ENCODE assay signal across 8 cellular contexts in genomic region chr1:39214998-39215873, GRCh38. TPM values are rescaled to one million over a fixed set of nuclear protein-coding genes. Genes with fewer than 3 reads are reported as not detected.
DNase-seq lines count a peak whose midpoint lies in the region; ATAC-seq, FAIRE-seq and TF ChIP-seq lines count a peak whose summit lies in the region.

No MANE protein-coding gene starts in this region.

- FAIRE-seq in kidney (lab: Jason Lieb, UNC) = no peak

- H4K20me1 ChIP-seq in DND-41 (ENCODE audit: insufficient read depth, low read length) (peaks cover 9% of the 10 kb centered on the region; the same call in 1 of the 2 replicates), Karpas-422 (ENCODE audit: insufficient read depth, low read depth, low read length) (no peaks in the 10 kb centered on the region)

- H3K4me2 ChIP-seq in DND-41 (ENCODE audit: insufficient read depth, low read length) (peak overlapping the region; percentile 61), Karpas-422 (ENCODE audit: low read depth, low read length, poor library complexity, severe bottlenecking) (peak overlapping the region; percentile 54)

- no peaks in the 10 kb centered on the region for H3K27me3 Mint-ChIP-seq in activated T-helper 17 cell treated with anti-CD3 and anti-CD28 coated beads, Interleukin-2, amount 50 U/mL, for 72 hours

- H3K9me2 ChIP-seq in Karpas-422 (replicated peaks; ENCODE audit: insufficient read depth, low read length) = no peaks in the 10 kb centered on the region

- ATAC-seq in DND-41 (ENCODE audit: insufficient read depth, low read depth) = peak; percentile 88
- ATAC-seq in GM21423 (IDR thresholded peaks at IDR 0.05; ENCODE audit: unreplicated experiment) = peak; percentile 57
- peak; percentile 83 for ATAC-seq in activated T-helper 17 cell treated with anti-CD3 and anti-CD28 coated beads, Interleukin-2, amount 50 U/mL, for 72 hours (replicated peaks)
- no peak for ATAC-seq in HG03097 (IDR thresholded peaks at IDR 0.05; ENCODE audit: low FRiP score, unreplicated experiment)

- H3K4me3 ChIP-seq in DND-41 (ENCODE audit: low read depth in 1 of 2, low read length in 2 of 2) = peak overlapping the region in 1 of 2 experiments; percentile 41; a peak in 2 of 4 replicates
- H3K4me3 ChIP-seq in Karpas-422 (ENCODE audit: low read length) = peak overlapping the region; percentile 44
- no peak overlapping the region for H3K4me3 ChIP-seq in kidney (ENCODE audit: low read length in 2 of 2)
- peak overlapping the region; percentile 67 for H3K4me3 ChIP-seq in thymus (ENCODE audit: low read length)
- no peak overlapping the region for H3K4me3 ChIP-seq in prostate gland

- peak overlapping the region; percentile 92 for H3K27ac ChIP-seq in DND-41 (ENCODE audit: low read length)
- no peak overlapping the region for H3K27ac ChIP-seq in Karpas-422 (ENCODE audit: low read length)
- peak overlapping the region; percentile 29 to 32 for H3K27ac ChIP-seq in kidney (ENCODE audit: low read depth in 2 of 2, low read length in 2 of 2)
- H3K27ac ChIP-seq in thymus (ENCODE audit: low read depth) = peak overlapping the region; percentile 85
- H3K27ac ChIP-seq in prostate gland = no peak overlapping the region

- H3K9me3 ChIP-seq in DND-41 (ENCODE audit: insufficient read depth, low read length, severe bottlenecking) (no peaks in the 10 kb centered on the region), Karpas-422 (ENCODE audit: low read length) (no peaks in the 10 kb centered on the region), kidney (ENCODE audit: control insufficient read depth in 1 of 2, low read length in 2 of 2) (no peaks in the 10 kb centered on the region), thymus (ENCODE audit: control insufficient read depth) (no peaks in the 10 kb centered on the region), prostate gland (no peaks in the 10 kb centered on the region)

- H3K9me3 Mint-ChIP-seq in activated T-helper 17 cell treated with anti-CD3 and anti-CD28 coated beads, Interleukin-2, amount 50 U/mL, for 72 hours = no peaks in the 10 kb centered on the region

- WGBS in thymus = 16% methylated on average over 11 of the region's 11 CpGs
- WGBS in prostate gland = 67% methylated on average over 11 of the region's 11 CpGs

- H3K36me3 ChIP-seq in DND-41 (ENCODE audit: insufficient read depth, low read length) (peaks cover 5% of the 10 kb centered on the region; the same call in 1 of the 2 replicates), Karpas-422 (ENCODE audit: insufficient read depth, low read length) (no peaks in the 10 kb centered on the region), kidney (ENCODE audit: control insufficient read depth in 1 of 2, insufficient read depth in 2 of 2, low read length in 2 of 2) (no peaks in the 10 kb centered on the region), thymus (ENCODE audit: control insufficient read depth, insufficient read depth) (no peaks in the 10 kb centered on the region), prostate gland (no peaks in the 10 kb centered on the region)

- H3K4me1 ChIP-seq in DND-41 (ENCODE audit: insufficient read depth, low read length) (peaks cover 40% of the 10 kb centered on the region), Karpas-422 (ENCODE audit: low read length) (peaks cover 22% of the 10 kb centered on the region), kidney (ENCODE audit: control insufficient read depth in 1 of 2, insufficient read depth in 1 of 2, low read depth in 1 of 2, low read length in 2 of 2) (peaks cover 22 to 33% of the 10 kb centered on the region in 2 donors), thymus (ENCODE audit: control insufficient read depth, insufficient read depth, low read length) (peaks cover 8% of the 10 kb centered on the region), prostate gland (replicated peaks) (no peaks in the 10 kb centered on the region)

- peak overlapping the region; percentile 92 for H3K27ac Mint-ChIP-seq in activated T-helper 17 cell treated with anti-CD3 and anti-CD28 coated beads, Interleukin-2, amount 50 U/mL, for 72 hours

- H3K36me3 Mint-ChIP-seq in activated T-helper 17 cell treated with anti-CD3 and anti-CD28 coated beads, Interleukin-2, amount 50 U/mL, for 72 hours (ENCODE audit: low read depth) = peaks cover 52% of the 10 kb centered on the region

- H3K9ac ChIP-seq in DND-41 (ENCODE audit: low read depth, low read length) (peak overlapping the region; percentile 50), Karpas-422 (ENCODE audit: low read length) (no peak overlapping the region), kidney (ENCODE audit: low read length in 2 of 2) (no peak overlapping the region)

- peak; percentile 67 for DNase-seq in DND-41
- DNase-seq in Karpas-422 = peak; percentile 43
- peak; percentile 55 for DNase-seq in kidney
- no peak for DNase-seq in prostate gland (ENCODE audit: low spot score)

- peak overlapping the region; percentile 92 for H3K4me3 Mint-ChIP-seq in activated T-helper 17 cell treated with anti-CD3 and anti-CD28 coated beads, Interleukin-2, amount 50 U/mL, for 72 hours

- H3K79me2 ChIP-seq in DND-41 (ENCODE audit: insufficient read depth, low read length) (peaks cover 87% of the 10 kb centered on the region), Karpas-422 (ENCODE audit: low read length) (no peaks in the 10 kb centered on the region)

- H3K27me3 ChIP-seq in DND-41 (ENCODE audit: insufficient read depth, low read length, poor library complexity) (no peaks in the 10 kb centered on the region), Karpas-422 (ENCODE audit: low read length) (no peaks in the 10 kb centered on the region), thymus (ENCODE audit: control insufficient read depth, insufficient read depth) (no peaks in the 10 kb centered on the region), prostate gland (replicated peaks; ENCODE audit: insufficient read depth) (no peaks in the 10 kb centered on the region)

- TF ChIP-seq CTCF in DND-41 (IDR thresholded peaks at IDR 0.05; ENCODE audit: borderline replicate concordance, extremely low read depth, low read length, poor library complexity, severe bottlenecking) (no peak), kidney (IDR thresholded peaks at IDR 0.05; ENCODE audit: borderline replicate concordance, extremely low read depth, insufficient read depth) (no peak), prostate gland (IDR thresholded peaks at IDR 0.05) (no peak)

- TF ChIP-seq POLR2A in prostate gland (IDR thresholded peaks at IDR 0.05) = no peak

- H2AFZ ChIP-seq in DND-41 (ENCODE audit: low read depth, low read length) (peak overlapping the region; percentile 31; the same call in 1 of the 2 replicates), Karpas-422 (ENCODE audit: low read length) (peak overlapping the region; percentile 32; the same call in 1 of the 2 replicates)

- H3K4me1 Mint-ChIP-seq in activated T-helper 17 cell treated with anti-CD3 and anti-CD28 coated beads, Interleukin-2, amount 50 U/mL, for 72 hours = peaks cover 23% of the 10 kb centered on the region

- intact Hi-C loops in kidney (cut with DNase I) (no loop called here), prostate gland (cut with DNase I) (no loop called here)

RNA-seq across cellular contexts. Expression of gene MACF1, which starts 10.7 kb away (rescaled TPM):
- 4.9 and 6.2 TPM in 2 replicates for total RNA-seq in Karpas-422 (2014; rRNA removed; shearing (Covaris generic); ENCODE audit: low replicate concordance)
- 100 to 1,000 TPM; 434 to 605 TPM for total RNA-seq in activated T-helper 17 cell treated with anti-CD3 and anti-CD28 coated beads, Interleukin-2, amount 50 U/mL, for 72 hours
- total RNA-seq in kidney = 387 TPM
- polyA plus RNA-seq in kidney (ENCODE audit: insufficient read depth, low read depth, low replicate concordance) = 65.7 TPM
- 124 TPM for polyA plus RNA-seq in thymus
- total RNA-seq in prostate gland = 100 to 1,000 TPM; 154 to 355 TPM

Comparison
In these comparisons a context has a peak if more than half of its experiments do, and no peak if none do; other contexts are left out.
1. H3K27ac ChIP-seq: peak in DND-41 (single experiment), kidney (2 of 2) and thymus (single experiment); none in Karpas-422 (single experiment) and prostate gland (0 of 2).
2. H3K4me3 ChIP-seq: peak in Karpas-422 (single experiment) and thymus (single experiment); none in kidney (0 of 2) and prostate gland (0 of 2).
3. RNA of gene MACF1, which starts 10.7 kb away (total RNA-seq): 434 to 605 TPM in activated T-helper 17 cell treated with anti-CD3 and anti-CD28 coated beads, Interleukin-2, amount 50 U/mL, for 72 hours, 387 TPM in kidney (single experiment) and 154 to 355 TPM in prostate gland; 4.9 to 6.2 TPM in Karpas-422; every median in the first group is over 10 times any median in the second.